In genomic region chr3:133983576-133984560, GRCh38 we compare ENCODE assay signal across 27 cellular contexts. TPM values are rescaled to one million over a fixed set of nuclear protein-coding genes. Genes with fewer than 3 reads are reported as not detected.
"Had no signal": no experiment of that assay in that cellular context is flagged by ENCODE, and none has a peak within 500 bp of the region (broad histone marks: within the 10 kb centered on the region; RNA-seq: fewer than 3 reads in every experiment).

No MANE protein-coding gene starts in this region.

- DNase-seq: activated CD4-positive, alpha-beta T cell treated with anti-CD3 and anti-CD28 coated beads for 48 hours; activated CD4-positive, alpha-beta T cell treated with anti-CD3 and anti-CD28 coated beads, Interleukin-2, amount 50 U/mL, for 4 hours; activated CD4-positive, CD25-positive, alpha-beta regulatory T cell treated with anti-CD3 and anti-CD28 coated beads, Interleukin-2, amount 50 U/mL, for 72 hours; activated CD8-positive, alpha-beta T cell treated with anti-CD3 and anti-CD28 coated beads, Interleukin-2, amount 10 ng/mL, durations not matched to agents 7 days and 5 days; activated gamma-delta T cell; activated naive CD4-positive, alpha-beta T cell treated with anti-CD3 and anti-CD28 coated beads for 36 hours; activated T-cell treated with anti-CD3 and anti-CD28 coated beads, Interleukin-2, amount 50 U/mL, for 4 hours; amygdala; NCI-H1092 treated with DMSO at 0.1 percent for 48 hours; NCI-H1417 treated with DMSO at 0.1 percent for 48 hours; NCI-H1694; NCI-H2029; NCI-H2107; NCI-H345; NCI-H510A; NCI-H526 treated with DMSO at 0.1 percent for 48 hours; NCI-H82; SHP77 had no signal

- H3K27me3 Mint-ChIP-seq: activated naive CD8-positive, alpha-beta T cell had no signal

- H3K4me3 ChIP-seq: SJSA1 had no signal

- H3K4me3 Mint-ChIP-seq: activated CD8-positive, alpha-beta T cell treated with anti-CD3 and anti-CD28 coated beads, Interleukin-2, amount 10 ng/mL, durations not matched to agents 7 days and 5 days; activated naive CD4-positive, alpha-beta T cell treated with anti-CD3 and anti-CD28 coated beads for 36 hours; activated naive CD8-positive, alpha-beta T cell; activated T-cell treated with anti-CD3 and anti-CD28 coated beads, Interleukin-2, amount 50 U/mL, for 4 hours; brain; T-helper 1 cell treated with Interleukin-12 subunit alpha and Interleukin-12 subunit beta and Interleukin-4 antibody, amounts not matched to agents 30 μg/mL and 1 μg/mL, for 36 hours had no signal

- H3K4me2 ChIP-seq: KMS-11 had no signal

- H3K27me3 ChIP-seq: SJSA1 had no signal

- H3K9ac ChIP-seq: KMS-11 had no signal

- H3K4me1 Mint-ChIP-seq: brain had no signal

- H3K9me3 Mint-ChIP-seq: activated naive CD4-positive, alpha-beta T cell treated with anti-CD3 and anti-CD28 coated beads for 36 hours; activated T-cell treated with anti-CD3 and anti-CD28 coated beads, Interleukin-2, amount 50 U/mL, for 4 hours; T-helper 1 cell treated with Interleukin-12 subunit alpha and Interleukin-12 subunit beta and Interleukin-4 antibody, amounts not matched to agents 30 μg/mL and 1 μg/mL, for 36 hours had no signal

- H3K36me3 ChIP-seq: SJSA1 had no signal

- ATAC-seq: activated CD8-positive, alpha-beta T cell treated with anti-CD3 and anti-CD28 coated beads, Interleukin-2, amount 10 ng/mL, durations not matched to agents 7 days and 5 days; activated T-cell treated with anti-CD3 and anti-CD28 coated beads, Interleukin-2, amount 50 U/mL, for 4 hours; SK-N-SH treated with all-trans-retinoic acid at 6 μM for 48 hours had no signal

- H3K27ac ChIP-seq: KMS-11, RWPE1, SJSA1 had no signal

- H3K9me3 ChIP-seq: SJSA1 had no signal

- H3K36me3 Mint-ChIP-seq: activated naive CD8-positive, alpha-beta T cell; brain had no signal

- FAIRE-seq: astrocyte had no signal

- H3K27ac Mint-ChIP-seq: activated CD8-positive, alpha-beta T cell treated with anti-CD3 and anti-CD28 coated beads, Interleukin-2, amount 10 ng/mL, durations not matched to agents 7 days and 5 days; activated naive CD4-positive, alpha-beta T cell treated with anti-CD3 and anti-CD28 coated beads for 36 hours; activated naive CD8-positive, alpha-beta T cell; brain; T-helper 1 cell treated with Interleukin-12 subunit alpha and Interleukin-12 subunit beta and Interleukin-4 antibody, amounts not matched to agents 30 μg/mL and 1 μg/mL, for 36 hours had no signal

RNA-seq across cellular contexts. Expression of gene SLCO2A1, which starts 45.9 kb away (rescaled TPM):
- total RNA-seq: activated CD8-positive, alpha-beta T cell treated with anti-CD3 and anti-CD28 coated beads, Interleukin-2, amount 10 ng/mL, durations not matched to agents 7 days and 5 days; activated naive CD4-positive, alpha-beta T cell treated with anti-CD3 and anti-CD28 coated beads for 36 hours; OCI-LY7 had no signal
